ENCODE assay signal across 1 cellular context in genomic region chr17:49969794-49970389, GRCh38.
TF ChIP-seq lines count a peak whose summit lies in the region.

No MANE protein-coding gene starts in this region.

TF ChIP-seq in H1, 55 proteins besides CTCF, POLR2A, EP300 and RAD21:
- TF ChIP-seq TAF7 (optimal IDR thresholded peaks at IDR 0.05; ENCODE audit: borderline replicate concordance, low read depth, low read length): no peak
- no peak for TF ChIP-seq CHD1 (IDR thresholded peaks at IDR 0.05; ENCODE audit: low read depth, low read length)
- no peak for TF ChIP-seq CTBP2 (IDR thresholded peaks at IDR 0.05; ENCODE audit: borderline replicate concordance, insufficient read depth, insufficient read length, low read length)
